ENCODE assay signal across 2 cellular contexts in the genomic region with DNA sequence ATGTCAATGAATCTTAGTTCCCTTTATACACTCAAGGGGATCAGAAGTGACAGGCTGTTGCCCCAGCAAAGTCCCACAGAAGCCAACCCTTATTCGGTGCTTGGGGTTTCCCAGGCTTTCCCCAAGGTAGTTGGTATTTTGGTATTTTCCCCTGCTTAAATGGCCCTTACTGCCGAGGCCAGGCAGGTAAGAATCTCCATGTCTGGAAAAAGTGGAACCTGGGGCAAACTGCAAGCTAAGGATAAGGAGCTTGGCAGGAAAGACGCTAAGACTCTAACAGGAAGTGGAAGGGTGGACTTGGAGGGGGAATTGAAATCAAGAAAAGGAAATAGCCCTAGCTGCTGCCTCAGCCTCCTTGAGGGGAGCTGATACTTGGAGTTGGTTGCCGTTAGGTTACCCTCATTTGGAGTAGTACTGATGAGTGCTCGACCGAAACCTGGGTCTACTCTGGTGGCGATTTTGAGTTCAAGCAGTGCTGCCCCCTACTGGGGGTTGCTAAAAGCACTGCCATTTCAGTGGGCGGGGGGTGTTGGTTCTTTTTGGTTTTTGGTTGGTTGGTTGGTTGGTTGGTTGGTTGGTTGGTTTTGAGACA.
TF ChIP-seq lines count a peak whose summit lies in the region.

No MANE protein-coding gene starts in this region.

TF ChIP-seq in SK-N-SH, 30 proteins besides CTCF, POLR2A, EP300 and RAD21:
- TF ChIP-seq RXRA (IDR thresholded peaks at IDR 0.05; ENCODE audit: borderline replicate concordance, low read depth) (no peak), POLR2AphosphoS5 (IDR thresholded peaks at IDR 0.05; ENCODE audit: low read depth, low read length) (peak; percentile 22; the same call in 1 of the 2 replicates)
TF ChIP-seq in SK-N-SH: peak in this region for 1.

TF ChIP-seq in SK-N-SH treated with all-trans-retinoic acid at 6 μM for 48 hours, 23 proteins besides CTCF, POLR2A, EP300 and RAD21:
- TF ChIP-seq PPARA (CRISPR knock-in tag; IDR thresholded peaks at IDR 0.05; ENCODE audit: borderline replicate concordance) (no peak), CSDC2 (CRISPR knock-in tag; IDR thresholded peaks at IDR 0.05) (no peak), ZFP3 (CRISPR knock-in tag; IDR thresholded peaks at IDR 0.05) (no peak), ZFP30 (CRISPR knock-in tag; IDR thresholded peaks at IDR 0.05) (no peak), ISL1 (CRISPR knock-in tag; IDR thresholded peaks at IDR 0.05) (no peak), ESRRG (CRISPR knock-in tag; IDR thresholded peaks at IDR 0.05) (no peak), ZNF565 (CRISPR knock-in tag; conservative IDR thresholded peaks at IDR 0.05; ENCODE audit: low read depth) (no peak)
- TF ChIP-seq, protein P1, sequence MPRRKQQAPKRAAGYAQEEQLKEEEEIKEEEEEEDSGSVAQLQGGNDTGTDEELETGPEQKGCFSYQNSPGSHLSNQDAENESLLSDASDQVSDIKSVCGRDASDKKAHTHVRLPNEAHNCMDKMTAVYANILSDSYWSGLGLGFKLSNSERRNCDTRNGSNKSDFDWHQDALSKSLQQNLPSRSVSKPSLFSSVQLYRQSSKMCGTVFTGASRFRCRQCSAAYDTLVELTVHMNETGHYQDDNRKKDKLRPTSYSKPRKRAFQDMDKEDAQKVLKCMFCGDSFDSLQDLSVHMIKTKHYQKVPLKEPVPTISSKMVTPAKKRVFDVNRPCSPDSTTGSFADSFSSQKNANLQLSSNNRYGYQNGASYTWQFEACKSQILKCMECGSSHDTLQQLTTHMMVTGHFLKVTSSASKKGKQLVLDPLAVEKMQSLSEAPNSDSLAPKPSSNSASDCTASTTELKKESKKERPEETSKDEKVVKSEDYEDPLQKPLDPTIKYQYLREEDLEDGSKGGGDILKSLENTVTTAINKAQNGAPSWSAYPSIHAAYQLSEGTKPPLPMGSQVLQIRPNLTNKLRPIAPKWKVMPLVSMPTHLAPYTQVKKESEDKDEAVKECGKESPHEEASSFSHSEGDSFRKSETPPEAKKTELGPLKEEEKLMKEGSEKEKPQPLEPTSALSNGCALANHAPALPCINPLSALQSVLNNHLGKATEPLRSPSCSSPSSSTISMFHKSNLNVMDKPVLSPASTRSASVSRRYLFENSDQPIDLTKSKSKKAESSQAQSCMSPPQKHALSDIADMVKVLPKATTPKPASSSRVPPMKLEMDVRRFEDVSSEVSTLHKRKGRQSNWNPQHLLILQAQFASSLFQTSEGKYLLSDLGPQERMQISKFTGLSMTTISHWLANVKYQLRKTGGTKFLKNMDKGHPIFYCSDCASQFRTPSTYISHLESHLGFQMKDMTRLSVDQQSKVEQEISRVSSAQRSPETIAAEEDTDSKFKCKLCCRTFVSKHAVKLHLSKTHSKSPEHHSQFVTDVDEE (CRISPR knock-in tag; IDR thresholded peaks at IDR 0.05) = no peak
- TF ChIP-seq, protein P2, sequence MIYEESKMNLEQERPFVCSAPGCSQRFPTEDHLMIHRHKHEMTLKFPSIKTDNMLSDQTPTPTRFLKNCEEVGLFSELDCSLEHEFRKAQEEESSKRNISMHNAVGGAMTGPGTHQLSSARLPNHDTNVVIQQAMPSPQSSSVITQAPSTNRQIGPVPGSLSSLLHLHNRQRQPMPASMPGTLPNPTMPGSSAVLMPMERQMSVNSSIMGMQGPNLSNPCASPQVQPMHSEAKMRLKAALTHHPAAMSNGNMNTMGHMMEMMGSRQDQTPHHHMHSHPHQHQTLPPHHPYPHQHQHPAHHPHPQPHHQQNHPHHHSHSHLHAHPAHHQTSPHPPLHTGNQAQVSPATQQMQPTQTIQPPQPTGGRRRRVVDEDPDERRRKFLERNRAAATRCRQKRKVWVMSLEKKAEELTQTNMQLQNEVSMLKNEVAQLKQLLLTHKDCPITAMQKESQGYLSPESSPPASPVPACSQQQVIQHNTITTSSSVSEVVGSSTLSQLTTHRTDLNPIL (CRISPR knock-in tag; IDR thresholded peaks at IDR 0.05; ENCODE audit: low read depth) = no peak
TF ChIP-seq in SK-N-SH treated with all-trans-retinoic acid at 6 μM for 48 hours: peak in this region for 0.
